ENCODE assay signal across 31 cellular contexts in genomic region chr3:106731230-106731629, GRCh38.
"Had no signal": no experiment of that assay in that cellular context is flagged by ENCODE, and none has a peak within 500 bp of the region (broad histone marks: within the 10 kb centered on the region; RNA-seq: fewer than 3 reads in every experiment).

No MANE protein-coding gene starts in this region.

- H3K4me3 ChIP-seq: body of pancreas, SJSA1 had no signal

- H3K9me3 ChIP-seq: body of pancreas, SJSA1 had no signal

- H3K4me1 Mint-ChIP-seq: activated B cell treated with CpG ODN at 0.5 μM for 24 hours; activated CD4-positive, alpha-beta T cell treated with anti-CD3 and anti-CD28 coated beads, Interleukin-2, amount 10 ng/mL, durations not matched to agents 24 days and 14 days; activated CD8-positive, alpha-beta memory T cell treated with anti-CD3 and anti-CD28 coated beads, Interleukin-2, amount 10 ng/mL, durations not matched to agents 7 days and 5 days; activated naive CD4-positive, alpha-beta T cell treated with anti-CD3 and anti-CD28 coated beads, Interleukin-2, amount 50 U/mL, for 24 hours; T-helper 17 cell had no signal

- H3K27ac Mint-ChIP-seq: activated B cell treated with CpG ODN at 0.5 μM for 24 hours; activated CD4-positive, alpha-beta T cell treated with anti-CD3 and anti-CD28 coated beads, Interleukin-2, amount 10 ng/mL, durations not matched to agents 24 days and 14 days; activated CD8-positive, alpha-beta memory T cell treated with anti-CD3 and anti-CD28 coated beads, Interleukin-2, amount 10 ng/mL, durations not matched to agents 7 days and 5 days; activated naive CD4-positive, alpha-beta T cell treated with anti-CD3 and anti-CD28 coated beads, Interleukin-2, amount 50 U/mL, for 24 hours; activated T-cell treated with anti-CD3 and anti-CD28 coated beads, Interleukin-2, amount 50 U/mL, for 24 hours; activated T-helper 1 cell treated with anti-CD3 and anti-CD28 coated beads, Interleukin-12 subunit alpha, Interleukin-12 subunit beta, Interleukin-2, Interleukin-4 antibody, amounts not matched to agents 30 ng/mL and 10 ng/mL and 1 ng/mL, durations not matched to agents 14 hours and 24 hours and 36 hours; T-helper 17 cell had no signal

- H3K4me1 ChIP-seq: body of pancreas had no signal

- H3K36me3 ChIP-seq: SJSA1 had no signal

- H3K27me3 ChIP-seq: body of pancreas, SJSA1 had no signal

- H3K4me3 Mint-ChIP-seq: activated B cell treated with CpG ODN at 0.5 μM for 24 hours; activated CD4-positive, alpha-beta T cell treated with anti-CD3 and anti-CD28 coated beads, Interleukin-2, amount 10 ng/mL, durations not matched to agents 24 days and 14 days; activated CD8-positive, alpha-beta memory T cell treated with anti-CD3 and anti-CD28 coated beads, Interleukin-2, amount 10 ng/mL, durations not matched to agents 7 days and 5 days; activated naive CD4-positive, alpha-beta T cell treated with anti-CD3 and anti-CD28 coated beads, Interleukin-2, amount 50 U/mL, for 24 hours; activated T-cell treated with anti-CD3 and anti-CD28 coated beads, Interleukin-2, amount 50 U/mL, for 24 hours; activated T-helper 1 cell treated with anti-CD3 and anti-CD28 coated beads, Interleukin-12 subunit alpha, Interleukin-12 subunit beta, Interleukin-2, Interleukin-4 antibody, amounts not matched to agents 30 ng/mL and 10 ng/mL and 1 ng/mL, durations not matched to agents 14 hours and 24 hours and 36 hours; T-helper 17 cell had no signal

- H3K9me3 Mint-ChIP-seq: activated B cell treated with CpG ODN at 0.5 μM for 24 hours; activated CD4-positive, alpha-beta T cell treated with anti-CD3 and anti-CD28 coated beads, Interleukin-2, amount 10 ng/mL, durations not matched to agents 24 days and 14 days; activated naive CD4-positive, alpha-beta T cell treated with anti-CD3 and anti-CD28 coated beads, Interleukin-2, amount 50 U/mL, for 24 hours; activated T-cell treated with anti-CD3 and anti-CD28 coated beads, Interleukin-2, amount 50 U/mL, for 24 hours; activated T-helper 1 cell treated with anti-CD3 and anti-CD28 coated beads, Interleukin-12 subunit alpha, Interleukin-12 subunit beta, Interleukin-2, Interleukin-4 antibody, amounts not matched to agents 30 ng/mL and 10 ng/mL and 1 ng/mL, durations not matched to agents 14 hours and 24 hours and 36 hours had no signal

- DNase-seq: activated B cell treated with CpG ODN at 0.5 μM for 24 hours; activated CD4-positive, alpha-beta T cell treated with anti-CD3 and anti-CD28 coated beads for 1 hour; activated CD4-positive, alpha-beta T cell treated with anti-CD3 and anti-CD28 coated beads, Interleukin-2, amount 10 ng/mL, durations not matched to agents 24 days and 14 days; activated CD4-positive, alpha-beta T cell treated with anti-CD3 and anti-CD28 coated beads, Interleukin-2, amount 50 U/mL, for 48 hours; activated CD8-positive, alpha-beta memory T cell treated with anti-CD3 and anti-CD28 coated beads, Interleukin-2, amount 10 ng/mL, durations not matched to agents 7 days and 5 days; activated effector memory CD4-positive, alpha-beta T cell treated with Interleukin-2 at 50 U/mL for 16 hours; activated naive CD4-positive, alpha-beta T cell; activated T-cell treated with anti-CD3 and anti-CD28 coated beads, Interleukin-2, amount 50 U/mL, for 24 hours; aorta; body of pancreas; KG1; MV-4-11; NCI-H1092 treated with DMSO at 0.1 percent for 48 hours; NCI-H1417 treated with DMSO at 0.1 percent for 48 hours; NCI-H1694; NCI-H2029; NCI-H2107; NCI-H2171 treated with DMSO at 0.1 percent for 48 hours; NCI-H226; NCI-H510A treated with DMSO at 0.1 percent for 48 hours; NCI-H69; NK-92 treated with Interleukin-12 subunit alpha and Interleukin-12 subunit beta, amount 100 ng/mL, for 24 hours; OCI-M1; SHP77; T-helper 17 cell; T-helper 9 cell had no signal

- ATAC-seq: activated CD8-positive, alpha-beta memory T cell treated with anti-CD3 and anti-CD28 coated beads, Interleukin-2, amount 10 ng/mL, durations not matched to agents 7 days and 5 days; body of pancreas; Panc1; T-helper 17 cell had no signal

- H3K36me3 Mint-ChIP-seq: activated CD8-positive, alpha-beta memory T cell treated with anti-CD3 and anti-CD28 coated beads, Interleukin-2, amount 10 ng/mL, durations not matched to agents 7 days and 5 days; activated naive CD4-positive, alpha-beta T cell treated with anti-CD3 and anti-CD28 coated beads, Interleukin-2, amount 50 U/mL, for 24 hours had no signal

- H3K27ac ChIP-seq: body of pancreas, RWPE1 had no signal

- H3K27me3 Mint-ChIP-seq: activated B cell treated with CpG ODN at 0.5 μM for 24 hours; activated T-cell treated with anti-CD3 and anti-CD28 coated beads, Interleukin-2, amount 50 U/mL, for 24 hours had no signal
